In genomic region chr13:48268019-48268418, GRCh38 we compare ENCODE assay signal across 22 cellular contexts.
"Had no signal": no experiment of that assay in that cellular context is flagged by ENCODE, and none has a peak within 500 bp of the region (broad histone marks: within the 10 kb centered on the region; RNA-seq: fewer than 3 reads in every experiment).

No MANE protein-coding gene starts in this region.

- H3K27me3 ChIP-seq: ascending aorta, body of pancreas had no signal

- DNase-seq: activated CD4-positive, alpha-beta memory T cell treated with anti-CD3 and anti-CD28 coated beads for 36 hours; activated CD4-positive, alpha-beta T cell treated with anti-CD3 and anti-CD28 coated beads for 1 hour; activated CD8-positive, alpha-beta memory T cell treated with anti-CD3 and anti-CD28 coated beads for 24 hours; activated naive CD4-positive, alpha-beta T cell treated with anti-CD3 and anti-CD28 coated beads, Interleukin-2, amount 50 U/mL, for 16 hours; activated naive CD8-positive, alpha-beta T cell treated with anti-CD3 and anti-CD28 coated beads, Interleukin-2, amount 50 U/mL, for 24 hours; activated T-cell treated with anti-CD3 and anti-CD28 coated beads, Interleukin-2, amount 50 U/mL, for 72 hours; amniotic stem cell; body of pancreas; central memory CD4-positive, alpha-beta T cell; Kasumi-1; NCI-H1105 treated with DMSO at 0.1 percent for 48 hours; NCI-H1436 treated with DMSO at 0.1 percent for 48 hours; NCI-H187; NCI-H2081; NCI-H510A treated with DMSO at 0.1 percent for 48 hours; SHP77 treated with DMSO at 0.1 percent for 48 hours; T-helper 17 cell; T-helper 9 cell had no signal

- H3K27ac ChIP-seq: ascending aorta, body of pancreas had no signal

- H3K4me3 ChIP-seq: ascending aorta, body of pancreas had no signal

- H3K9me3 ChIP-seq: ascending aorta, body of pancreas had no signal

- ATAC-seq: activated naive CD8-positive, alpha-beta T cell treated with anti-CD3 and anti-CD28 coated beads, Interleukin-2, amount 50 U/mL, for 24 hours; activated T-cell treated with anti-CD3 and anti-CD28 coated beads, Interleukin-2, amount 50 U/mL, for 72 hours; body of pancreas; T-helper 17 cell; WTC11 had no signal

- FAIRE-seq: bronchial epithelial cell, RCC 7860 had no signal

- H3K4me1 ChIP-seq: ascending aorta had no signal
